ENCODE assay signal across 9 cellular contexts in genomic region chr19:50135856-50136602, GRCh38. TPM values are rescaled to one million over a fixed set of nuclear protein-coding genes. Genes with fewer than 3 reads are reported as not detected.
DNase-seq lines count a peak whose midpoint lies in the region; ATAC-seq and TF ChIP-seq lines count a peak whose summit lies in the region.
"Not testable (repeated sequence)": the region's sequence is repeated elsewhere in the genome, so short reads cannot be mapped to it uniquely, and the experiment has no call there.
"Had no signal": no experiment of that assay in that cellular context is flagged by ENCODE, and none has a peak within 500 bp of the region (broad histone marks: within the 10 kb centered on the region; RNA-seq: fewer than 3 reads in every experiment).

No MANE protein-coding gene starts in this region.

- not testable (repeated sequence) for H4K20me1 ChIP-seq in H9 (ENCODE audit: control insufficient read depth, insufficient read depth, insufficient read length)

- H4K5ac ChIP-seq in H9 (ENCODE audit: insufficient read length, low read depth, low read length), result not testable (repeated sequence)

- not testable (repeated sequence) for H2AFZ ChIP-seq in H9 (ENCODE audit: low read length)

- not testable (repeated sequence) for H3K23ac ChIP-seq in H9 (ENCODE audit: insufficient read length, low read depth, low read length)

- H4K8ac ChIP-seq in H9 (replicated peaks; ENCODE audit: insufficient read length, low read depth, low read length), result not testable (repeated sequence)

- not testable (repeated sequence) for H3K9me3 Mint-ChIP-seq in H9; activated CD8-positive, alpha-beta T cell treated with anti-CD3 and anti-CD28 coated beads, Interleukin-2, amount 10 ng/mL, durations not matched to agents 7 days and 5 days (ENCODE audit: insufficient read depth); mesothelial cell of epicardium

- not testable (repeated sequence) for H2BK20ac ChIP-seq in H9 (ENCODE audit: low read depth, low read length, poor library complexity, severe bottlenecking)

- ATAC-seq in Panc1; activated CD8-positive, alpha-beta T cell treated with anti-CD3 and anti-CD28 coated beads, Interleukin-2, amount 10 ng/mL, durations not matched to agents 7 days and 5 days: not testable (repeated sequence)

- WGBS in H9 (ENCODE audit: extremely low coverage, insufficient read length, low lambda C conversion rate), result no CpG with 5 or more reads among the region's 10 CpGs

- H3K9ac ChIP-seq in H9 (ENCODE audit: extremely low read depth, insufficient read length, low read length); colonic mucosa (ENCODE audit: low read depth in 2 of 2, low read length in 2 of 2): not testable (repeated sequence)

- not testable (repeated sequence) for H2BK12ac ChIP-seq in H9 (ENCODE audit: insufficient read length, low read depth, low read length)

- H3T11ph ChIP-seq in H9 (ENCODE audit: low read length), result not testable (repeated sequence)

- H3K36me3 ChIP-seq in Panc1 (ENCODE audit: control insufficient read depth, insufficient read depth, low read length); colonic mucosa; right atrium auricular region: not testable (repeated sequence)

- not testable (repeated sequence) for H3K4me3 ChIP-seq in Panc1 (ENCODE audit: low read depth in 2 of 2, low read length in 2 of 2); colonic mucosa; right atrium auricular region

- not testable (repeated sequence) for TF ChIP-seq CTCF in H9 (conservative IDR thresholded peaks at IDR 0.05); colonic mucosa (IDR thresholded peaks at IDR 0.05); mesothelial cell of epicardium (IDR thresholded peaks at IDR 0.05; ENCODE audit: unreplicated experiment)
- TF ChIP-seq CTCF in Panc1 (IDR thresholded peaks at IDR 0.05) (peak; percentile 19; the same call in 1 of the 2 replicates), right atrium auricular region (IDR thresholded peaks at IDR 0.05) (peak in 1 of 2 donors; percentile 24)

- in situ Hi-C loops in Panc1 (cut with HindIII; ENCODE audit: low pct_unique_long_range_greater_than_20kb, low sequenced_read_pairs), result not testable (repeated sequence)

- H2BK5ac ChIP-seq in H9 (ENCODE audit: insufficient read length, low read length), result not testable (repeated sequence)

- H2BK15ac ChIP-seq in H9 (ENCODE audit: low read depth, low read length), result peak overlapping the region; percentile 0; the same call in 1 of the 2 replicates

- not testable (repeated sequence) for H3K4me1 ChIP-seq in H9 (ENCODE audit: insufficient read depth, low read length); Panc1 (ENCODE audit: control insufficient read depth, insufficient read depth, low read length); colonic mucosa; right atrium auricular region

- H3K79me1 ChIP-seq in H9 (ENCODE audit: insufficient read depth, low read depth, low read length, poor library complexity, severe bottlenecking), result not testable (repeated sequence)

- H3K4me1 Mint-ChIP-seq in H9; activated CD8-positive, alpha-beta T cell treated with anti-CD3 and anti-CD28 coated beads, Interleukin-2, amount 10 ng/mL, durations not matched to agents 7 days and 5 days (ENCODE audit: low read depth); mesothelial cell of epicardium: not testable (repeated sequence)

- H3K4me3 Mint-ChIP-seq in H9; activated CD8-positive, alpha-beta T cell treated with anti-CD3 and anti-CD28 coated beads, Interleukin-2, amount 10 ng/mL, durations not matched to agents 7 days and 5 days; mesothelial cell of epicardium: not testable (repeated sequence)

- not testable (repeated sequence) for BruUV-seq in Panc1 (replicated peaks; lab: Mats Ljungman, UMichigan)

- H3K27me3 Mint-ChIP-seq in H9 (ENCODE audit: low read depth); activated CD8-positive, alpha-beta T cell treated with anti-CD3 and anti-CD28 coated beads, Interleukin-2, amount 10 ng/mL, durations not matched to agents 7 days and 5 days (ENCODE audit: low read depth); mesothelial cell of epicardium (ENCODE audit: low read depth): not testable (repeated sequence)

- not testable (repeated sequence) for H3K4me2 ChIP-seq in H9 (ENCODE audit: insufficient read depth, insufficient read length, low read length)

- H3K14ac ChIP-seq in H9 (ENCODE audit: insufficient read depth, low read length), result not testable (repeated sequence)

- H3K27ac Mint-ChIP-seq in H9; activated CD8-positive, alpha-beta T cell treated with anti-CD3 and anti-CD28 coated beads, Interleukin-2, amount 10 ng/mL, durations not matched to agents 7 days and 5 days; mesothelial cell of epicardium: not testable (repeated sequence)

- not testable (repeated sequence) for H3K27ac ChIP-seq in H9 (ENCODE audit: insufficient read length, low read depth, low read length); Panc1 (ENCODE audit: low read length); colonic mucosa; right atrium auricular region

- H3K4ac ChIP-seq in H9 (ENCODE audit: low read depth, low read length), result not testable (repeated sequence)

- H3K23me2 ChIP-seq in H9 (ENCODE audit: insufficient read length, low read depth, low read length, poor library complexity, severe bottlenecking), result not testable (repeated sequence)

- H3K27me3 ChIP-seq in H9 (ENCODE audit: insufficient read depth, low read length); Panc1 (ENCODE audit: control insufficient read depth, insufficient read depth, low read length); right atrium auricular region: not testable (repeated sequence)
- H3K27me3 ChIP-seq in colonic mucosa, result peaks cover 12% of the 10 kb centered on the region

- H3K56ac ChIP-seq in H9 (ENCODE audit: insufficient read length, low read depth, low read length), result not testable (repeated sequence)

- POLR2A ChIA-PET in Panc1 (lab: Charles Lee), result interaction anchor here (0.6 kb wide), 1 partner anchor 107 kb away, joined by 6 read pairs; no protein-coding TSS in a partner anchor
- POLR2A ChIA-PET in activated CD8-positive, alpha-beta T cell treated with anti-CD3 and anti-CD28 coated beads, Interleukin-2, amount 10 ng/mL, durations not matched to agents 7 days and 5 days (lab: Charles Lee), result interaction anchor here (0.7 kb wide), 1 partner anchor 206 kb away, joined by 3 read pairs; no protein-coding TSS in a partner anchor

- DNase-seq in H9; Panc1 (ENCODE audit: low read depth, low spot score): not testable (repeated sequence)
- DNase-seq in activated CD8-positive, alpha-beta T cell treated with anti-CD3 and anti-CD28 coated beads, Interleukin-2, amount 10 ng/mL, durations not matched to agents 7 days and 5 days, result peak; percentile 38
- DNase-seq in colonic mucosa (peak; percentile 30), right atrium auricular region (ENCODE audit: low spot score) (peak; percentile 62), mesothelial cell of epicardium (ENCODE audit: low spot score in 2 of 2, unreplicated experiment in 2 of 2) (peak; percentile 39 to 49), retina (peak; percentile 45)

- H3K9me3 ChIP-seq in H9 (ENCODE audit: control insufficient read depth, low read depth, low read length); Panc1 (ENCODE audit: control insufficient read depth, insufficient read depth, low read depth, low read length); colonic mucosa; right atrium auricular region: not testable (repeated sequence)

- H2BK120ac ChIP-seq in H9 (ENCODE audit: low read depth, low read length, poor library complexity, severe bottlenecking), result not testable (repeated sequence)

- not testable (repeated sequence) for H3K36me3 Mint-ChIP-seq in H9 (ENCODE audit: insufficient read depth in 1 of 3, low read depth in 3 of 3); activated CD8-positive, alpha-beta T cell treated with anti-CD3 and anti-CD28 coated beads, Interleukin-2, amount 10 ng/mL, durations not matched to agents 7 days and 5 days (ENCODE audit: low read depth); mesothelial cell of epicardium

- CTCF ChIA-PET in Panc1 (lab: Charles Lee), result interaction anchor here (0.7 kb wide), 1 partner anchor 198 kb away, joined by 3 read pairs; no protein-coding TSS in a partner anchor
- CTCF ChIA-PET in activated CD8-positive, alpha-beta T cell treated with anti-CD3 and anti-CD28 coated beads, Interleukin-2, amount 10 ng/mL, durations not matched to agents 7 days and 5 days (lab: Charles Lee), result interaction anchor here (0.6 to 1.4 kb wide), 10 partner anchors 11 to 209 kb away, joined by 3 to 6 read pairs (median 4); no protein-coding TSS in a partner anchor

- intact Hi-C loops in Panc1 (cut with micrococcal nuclease; ENCODE audit: unreplicated experiment); colonic mucosa (cut with DNase I): not testable (repeated sequence)

- not testable (repeated sequence) for H3K18ac ChIP-seq in H9 (ENCODE audit: insufficient read length, low read depth, low read length)

- not testable (repeated sequence) for H3K79me2 ChIP-seq in H9 (ENCODE audit: insufficient read depth, low read length)

- not testable (repeated sequence) for H4K91ac ChIP-seq in H9 (ENCODE audit: insufficient read length, low read depth, low read length)

- not testable (repeated sequence) for H2AK5ac ChIP-seq in H9 (ENCODE audit: insufficient read length, low read length)

RNA-seq across cellular contexts. Expression of gene IZUMO2, which starts 27.1 kb away (rescaled TPM):
- total RNA-seq in H9 (2021) (0.81 TPM in 1 of 2 replicates, not detected in the other), Panc1 (2021; ENCODE audit: unreplicated experiment) (not detected), colonic mucosa (under 1 TPM in 1 of 2 donors, not detected in 1; 0.49 TPM), right atrium auricular region (not detected), mesothelial cell of epicardium (not detected in 3 replicates)
- polyA plus RNA-seq in Panc1 (2012; ENCODE audit: insufficient read length), result not detected
- total RNA-seq in activated CD8-positive, alpha-beta T cell treated with anti-CD3 and anti-CD28 coated beads, Interleukin-2, amount 10 ng/mL, durations not matched to agents 7 days and 5 days, result not detected
- total RNA-seq: GM12878, H7 had no signal
- polyA plus RNA-seq: GM12878 had no signal
